ENCODE assay signal across 13 cellular contexts in genomic region chr12:92400006-92400405, GRCh38.
A peak's percentile ranks its signal among the peaks of the same experiment; 100 is the strongest.
DNase-seq lines count a peak whose midpoint lies in the region; ATAC-seq, FAIRE-seq and TF ChIP-seq lines count a peak whose summit lies in the region.
"Had no signal": no experiment of that assay in that cellular context is flagged by ENCODE, and none has a peak within 500 bp of the region (broad histone marks: within the 10 kb centered on the region; RNA-seq: fewer than 3 reads in every experiment).

No MANE protein-coding gene starts in this region.

- H3K27me3 ChIP-seq in OCI-LY1 (ENCODE audit: insufficient read depth, low read length) (no peaks in the 10 kb centered on the region), mucosa of rectum (ENCODE audit: control insufficient read depth in 2 of 2, insufficient read depth in 2 of 2, low read length in 2 of 2) (no peaks in the 10 kb centered on the region)
- H3K27me3 ChIP-seq: dorsolateral prefrontal cortex, heart left ventricle had no signal

- no peak overlapping the region for H3K4me3 ChIP-seq in GM12864 (ENCODE audit: low read depth, low read length)
- no peak overlapping the region for H3K4me3 ChIP-seq in OCI-LY1 (ENCODE audit: low read depth, low read length, poor library complexity, severe bottlenecking)
- H3K4me3 ChIP-seq in mucosa of rectum (ENCODE audit: low read length in 2 of 2), result no peak overlapping the region
- H3K4me3 ChIP-seq: dorsolateral prefrontal cortex, heart left ventricle, lung had no signal

- peak overlapping the region; percentile 7; the same call in 1 of the 2 replicates for H2AFZ ChIP-seq in OCI-LY1 (ENCODE audit: low read length)

- FAIRE-seq in D721Med (lab: Jason Lieb, UNC), result no peak
- FAIRE-seq: H54 had no signal

- H3K4me1 ChIP-seq in OCI-LY1 (ENCODE audit: insufficient read depth, low read length, severe bottlenecking), result peaks cover 80% of the 10 kb centered on the region
- peaks cover 0 to 11% of the 10 kb centered on the region in 2 donors for H3K4me1 ChIP-seq in mucosa of rectum (ENCODE audit: control insufficient read depth in 2 of 2, insufficient read depth in 2 of 2, low read length in 2 of 2)

- no peaks in the 10 kb centered on the region for H3K9me2 ChIP-seq in OCI-LY1 (ENCODE audit: low read depth, low read length)

- peak; percentile 41 for ATAC-seq in GM21515 (IDR thresholded peaks at IDR 0.05; ENCODE audit: unreplicated experiment)

- peak overlapping the region; percentile 85 for H3K27ac ChIP-seq in OCI-LY1 (ENCODE audit: low read depth, low read length, poor library complexity, severe bottlenecking)
- peak overlapping the region; percentile 19 to 49 for H3K27ac ChIP-seq in mucosa of rectum (ENCODE audit: low read depth in 2 of 2, low read length in 2 of 2)
- H3K27ac ChIP-seq: dorsolateral prefrontal cortex had no signal

- H4K20me1 ChIP-seq in OCI-LY1 (ENCODE audit: insufficient read depth, low read length), result no peaks in the 10 kb centered on the region

- H3K79me2 ChIP-seq in OCI-LY1 (ENCODE audit: insufficient read depth, low read length), result no peaks in the 10 kb centered on the region

- no peaks in the 10 kb centered on the region for H3K36me3 ChIP-seq in OCI-LY1 (ENCODE audit: insufficient read depth, low read length)
- H3K36me3 ChIP-seq in mucosa of rectum (ENCODE audit: control insufficient read depth in 2 of 2, insufficient read depth in 2 of 2, low read length in 2 of 2), result no peaks in the 10 kb centered on the region
- H3K36me3 ChIP-seq: heart left ventricle had no signal

- H3K4me2 ChIP-seq in OCI-LY1 (ENCODE audit: low read length), result peak overlapping the region; percentile 42

- H3K9ac ChIP-seq in OCI-LY1 (ENCODE audit: low read length) (peak overlapping the region; percentile 45), mucosa of rectum (ENCODE audit: low read depth in 1 of 2, low read length in 2 of 2) (no peak overlapping the region)

- H3F3A ChIP-seq in OCI-LY1 (ENCODE audit: insufficient read depth, low read length), result no peaks in the 10 kb centered on the region

- DNase-seq in GM12864 (ENCODE audit: low read depth) (peak; percentile 47), DMS53 (lab: John Stamatoyannopoulos, UW) (no peak), RPMI8226 (no peak), D721Med (ENCODE audit: insufficient read length, low spot score) (no peak)
- DNase-seq in effector CD4-positive, alpha-beta T cell, result no peak
- DNase-seq: dorsolateral prefrontal cortex, heart left ventricle, NCI-H2081 treated with DMSO at 0.1 percent for 48 hours had no signal

- TF ChIP-seq CTCF in GM12864 (IDR thresholded peaks at IDR 0.05; ENCODE audit: low read depth, low read length, missing control alignments) (no peak), OCI-LY1 (IDR thresholded peaks at IDR 0.05; ENCODE audit: low read length) (no peak), D721Med (IDR thresholded peaks at IDR 0.05; ENCODE audit: insufficient read depth, missing control alignments) (no peak)

- no peaks in the 10 kb centered on the region for H3K9me3 ChIP-seq in OCI-LY1 (ENCODE audit: low read length)
- H3K9me3 ChIP-seq in mucosa of rectum (ENCODE audit: control insufficient read depth in 2 of 2, low read length in 2 of 2), result no peaks in the 10 kb centered on the region
- H3K9me3 ChIP-seq: heart left ventricle had no signal
